Comparison of ENCODE assay signal across 8 cellular contexts in the genomic region with DNA sequence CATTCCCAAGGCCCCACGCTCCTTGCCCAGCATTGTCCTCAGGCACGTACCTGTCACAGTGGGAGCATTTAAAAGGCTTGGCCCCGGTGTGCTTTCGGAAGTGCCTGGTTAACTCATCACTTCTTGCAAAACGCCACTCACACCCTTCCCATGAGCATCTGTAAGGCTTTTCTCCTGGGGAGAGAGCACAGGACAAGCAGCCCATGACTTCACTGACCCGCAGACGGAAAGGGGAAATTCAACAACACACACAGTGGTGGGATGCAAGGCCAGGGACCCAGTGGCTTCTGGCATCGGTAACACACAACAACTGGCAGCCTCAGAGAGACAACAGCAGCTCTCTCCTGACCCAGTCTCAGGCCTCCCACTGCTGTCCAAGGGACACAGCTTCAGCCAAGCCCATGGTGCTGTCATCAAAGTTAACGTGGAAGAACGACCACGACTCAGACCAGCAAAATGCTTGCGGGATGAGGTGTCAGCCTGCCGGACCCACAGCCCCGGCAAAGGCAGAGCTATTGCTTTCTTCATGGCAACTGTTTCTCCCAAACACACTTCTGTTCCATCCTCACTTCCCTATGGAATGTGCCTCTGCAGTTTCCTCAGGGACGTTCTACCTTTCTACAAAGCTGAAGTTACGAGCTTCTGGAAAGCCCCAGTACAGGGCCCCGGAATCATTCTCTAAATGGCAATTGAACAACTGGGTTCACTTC. TPM values are rescaled to one million over a fixed set of nuclear protein-coding genes. Genes with fewer than 3 reads are reported as not detected.
DNase-seq lines count a peak whose midpoint lies in the region; ATAC-seq and TF ChIP-seq lines count a peak whose summit lies in the region.

No MANE protein-coding gene starts in this region.

- peak overlapping the region; percentile 98 for H3K27ac Mint-ChIP-seq in stimulated activated naive CD8-positive, alpha-beta T cell treated with anti-CD3 and anti-CD28 coated beads, Interleukin-15, Interleukin-2, amounts not matched to agents 100 ng/mL and 50 ng/mL, for 24 hours

- H3K27me3 Mint-ChIP-seq in stimulated activated naive CD8-positive, alpha-beta T cell treated with anti-CD3 and anti-CD28 coated beads, Interleukin-15, Interleukin-2, amounts not matched to agents 100 ng/mL and 50 ng/mL, for 24 hours: no peaks in the 10 kb centered on the region

- H3K4me3 ChIP-seq in cardiac fibroblast (replicated peaks in 1 of 2; ENCODE audit: low read depth in 2 of 2, low read length in 2 of 2): peak overlapping the region; percentile 79 to 90
- H3K4me3 ChIP-seq in mesodermal cell (ENCODE audit: extremely low read depth, insufficient read depth, low read length, poor library complexity, severe bottlenecking): peak overlapping the region; percentile 96
- peak overlapping the region; percentile 80 to 100 for H3K4me3 ChIP-seq in aorta (ENCODE audit: low read length in 2 of 2)

- H3K9me3 ChIP-seq in mesodermal cell (ENCODE audit: control insufficient read depth, low read length) (no peaks in the 10 kb centered on the region), aorta (ENCODE audit: control insufficient read depth, low read length) (no peaks in the 10 kb centered on the region)

- H3K27me3 ChIP-seq in aorta (ENCODE audit: control insufficient read depth in 1 of 2, insufficient read depth in 2 of 2, low read length in 1 of 2): no peaks in the 10 kb centered on the region

- peaks cover 76% of the 10 kb centered on the region for H3K4me1 Mint-ChIP-seq in stimulated activated naive CD8-positive, alpha-beta T cell treated with anti-CD3 and anti-CD28 coated beads, Interleukin-15, Interleukin-2, amounts not matched to agents 100 ng/mL and 50 ng/mL, for 24 hours (ENCODE audit: low read depth)

- no peak for TF ChIP-seq CTCF in cardiac fibroblast (IDR thresholded peaks at IDR 0.05; ENCODE audit: low read depth, low read length)

- DNase-seq in stimulated activated naive CD8-positive, alpha-beta T cell treated with anti-CD3 and anti-CD28 coated beads, Interleukin-15, Interleukin-2, amounts not matched to agents 100 U/mL and 50 U/mL, for 24 hours: no peak
- peak; percentile 65 to 79 for DNase-seq in cardiac fibroblast (ENCODE audit: low read depth in 2 of 2)
- DNase-seq in aorta: peak in 1 of 2 donors; percentile 58
- DNase-seq in iPS-NIHi7 (ENCODE audit: extremely low spot score): no peak
- DNase-seq in Ammon's horn (ENCODE audit: low spot score): no peak

- intact Hi-C loops in aorta (cut with DNase I): loop anchor here (2.0 to 10.0 kb wide), 8 partner anchors 157 to 987 kb away; no protein-coding TSS in a partner anchor

- 87% methylated on average over 15 to 17 of the region's 17 CpGs for WGBS in mesodermal cell (ENCODE audit: insufficient coverage in 2 of 2), 2 experiments
- WGBS in aorta, 2 donors: 4 to 5% methylated on average over 17 of the region's 17 CpGs

- H3K36me3 ChIP-seq in mesodermal cell (ENCODE audit: control insufficient read depth, insufficient read depth, low read length): peaks cover 84% of the 10 kb centered on the region
- peaks cover 0 to 19% of the 10 kb centered on the region in 2 donors for H3K36me3 ChIP-seq in aorta (ENCODE audit: control insufficient read depth in 1 of 2, insufficient read depth in 2 of 2, low read length in 1 of 2)

- H3K4me3 Mint-ChIP-seq in stimulated activated naive CD8-positive, alpha-beta T cell treated with anti-CD3 and anti-CD28 coated beads, Interleukin-15, Interleukin-2, amounts not matched to agents 100 ng/mL and 50 ng/mL, for 24 hours: peak overlapping the region; percentile 95

- H3K27ac ChIP-seq in mesodermal cell (ENCODE audit: low read depth, low read length, severe bottlenecking) (peak overlapping the region; percentile 99), aorta (ENCODE audit: low read depth in 1 of 2, low read length in 2 of 2) (peak overlapping the region; percentile 50 to 92)

- peaks cover 92% of the 10 kb centered on the region for H3K36me3 Mint-ChIP-seq in stimulated activated naive CD8-positive, alpha-beta T cell treated with anti-CD3 and anti-CD28 coated beads, Interleukin-15, Interleukin-2, amounts not matched to agents 100 ng/mL and 50 ng/mL, for 24 hours (ENCODE audit: low read depth)

- H3K4me1 ChIP-seq in mesodermal cell (ENCODE audit: control insufficient read depth, insufficient read depth, low read length, poor library complexity, severe bottlenecking) (peaks cover 34% of the 10 kb centered on the region), aorta (ENCODE audit: control insufficient read depth in 1 of 2, insufficient read depth in 2 of 2, low read length in 2 of 2) (peaks cover 0 to 7% of the 10 kb centered on the region in 2 donors)

- no peak for ATAC-seq in stimulated activated naive CD8-positive, alpha-beta T cell treated with anti-CD3 and anti-CD28 coated beads, Interleukin-15, Interleukin-2, amounts not matched to agents 100 U/mL and 50 U/mL, for 24 hours
- ATAC-seq in aorta (ENCODE audit: low FRiP score) (no peak), GM18870 (IDR thresholded peaks at IDR 0.05; ENCODE audit: unreplicated experiment) (no peak)

- H3K9me3 Mint-ChIP-seq in stimulated activated naive CD8-positive, alpha-beta T cell treated with anti-CD3 and anti-CD28 coated beads, Interleukin-15, Interleukin-2, amounts not matched to agents 100 ng/mL and 50 ng/mL, for 24 hours: no peaks in the 10 kb centered on the region

RNA-seq across cellular contexts. Expression of gene KLF6, which starts 4.8 kb away (rescaled TPM):
- polyA plus RNA-seq in mesodermal cell (2013, experiment 1 of 2): 70.0 TPM
- polyA plus RNA-seq in mesodermal cell (2013, experiment 2 of 2): 71.2 TPM
- 100 to 1,000 TPM; 171 to 384 TPM for total RNA-seq in aorta
- polyA plus RNA-seq in aorta: 100 to 1,000 TPM in 1 of 2 donors, 10 to 100 TPM in 1; 44.2 to 160 TPM

Comparison
In these comparisons a context has a peak if more than half of its experiments do, and no peak if none do; other contexts are left out.
1. DNase-seq: peak in cardiac fibroblast (2 of 2); none in stimulated activated naive CD8-positive, alpha-beta T cell treated with anti-CD3 and anti-CD28 coated beads, Interleukin-15, Interleukin-2, amounts not matched to agents 100 U/mL and 50 U/mL, for 24 hours (single experiment), iPS-NIHi7 (single experiment) and Ammon's horn (single experiment).
2. Peak in every context shown above with its lines, with median percentiles within 50 percentile points of each other: H3K4me3 ChIP-seq.